Comparison of ENCODE assay signal across 17 cellular contexts in genomic region chr1:225004396-225004795, GRCh38.
DNase-seq lines count a peak whose midpoint lies in the region; ATAC-seq, FAIRE-seq and TF ChIP-seq lines count a peak whose summit lies in the region.
"Had no signal": no experiment of that assay in that cellular context is flagged by ENCODE, and none has a peak within 500 bp of the region (broad histone marks: within the 10 kb centered on the region; RNA-seq: fewer than 3 reads in every experiment).

No MANE protein-coding gene starts in this region.

- H3K79me2 ChIP-seq in HepG2 (ENCODE audit: insufficient read depth, low read length) = no peaks in the 10 kb centered on the region

- no peak for FAIRE-seq in HepG2 (lab: Jason Lieb, UNC)

- H3K27ac ChIP-seq in HepG2 (ENCODE audit: extremely low read length, insufficient read depth, low read length) (no peak overlapping the region), right lobe of liver (no peak overlapping the region), Panc1 (ENCODE audit: low read length) (no peak overlapping the region), lower lobe of right lung (no peak overlapping the region)
- H3K27ac ChIP-seq: body of pancreas had no signal

- no peak for DNase-seq in HepG2 (ENCODE audit: low spot score)
- no peak for DNase-seq in right lobe of liver
- DNase-seq in Panc1 (ENCODE audit: low read depth, low spot score) = no peak
- DNase-seq in epithelial cell of proximal tubule (ENCODE audit: low read depth) = no peak
- DNase-seq in type B pancreatic cell (ENCODE audit: extremely low spot score, unreplicated experiment) = no peak
- DNase-seq in lower lobe of right lung = no peak
- DNase-seq in activated CD4-positive, alpha-beta T cell treated with anti-CD3 and anti-CD28 coated beads, Interleukin-2, amount 10 ng/mL, durations not matched to agents 24 days and 14 days = no peak
- DNase-seq: activated CD4-positive, alpha-beta memory T cell treated with anti-CD3 and anti-CD28 coated beads for 36 hours; body of pancreas; head of caudate nucleus; left colon; NCI-H1105 treated with DMSO at 0.1 percent for 48 hours; NCI-H526; SIG-M5; stimulated activated CD4-positive, alpha-beta T cell treated with anti-CD3 and anti-CD28 coated beads, Interleukin-2, amount 100 ng/mL, for 24 hours; stimulated activated CD8-positive, alpha-beta memory T cell treated with anti-CD3 and anti-CD28 coated beads, Interleukin-4, amount 100 ng/mL, for 48 hours had no signal

- H2AFZ ChIP-seq in HepG2 (ENCODE audit: low read length) = no peak overlapping the region

- H3K27ac Mint-ChIP-seq in type B pancreatic cell = no peak overlapping the region
- no peak overlapping the region for H3K27ac Mint-ChIP-seq in activated CD4-positive, alpha-beta T cell treated with anti-CD3 and anti-CD28 coated beads, Interleukin-2, amount 10 ng/mL, durations not matched to agents 24 days and 14 days
- H3K27ac Mint-ChIP-seq: activated CD4-positive, alpha-beta memory T cell treated with anti-CD3 and anti-CD28 coated beads for 36 hours had no signal

- no peaks in the 10 kb centered on the region for H3K4me1 Mint-ChIP-seq in type B pancreatic cell (ENCODE audit: unreplicated experiment)
- no peaks in the 10 kb centered on the region for H3K4me1 Mint-ChIP-seq in activated CD4-positive, alpha-beta T cell treated with anti-CD3 and anti-CD28 coated beads, Interleukin-2, amount 10 ng/mL, durations not matched to agents 24 days and 14 days

- no peaks in the 10 kb centered on the region for H3K9me3 Mint-ChIP-seq in type B pancreatic cell
- H3K9me3 Mint-ChIP-seq in activated CD4-positive, alpha-beta T cell treated with anti-CD3 and anti-CD28 coated beads, Interleukin-2, amount 10 ng/mL, durations not matched to agents 24 days and 14 days = no peaks in the 10 kb centered on the region

- no peak for TF ChIP-seq RAD21 in HepG2 (CRISPR knock-in tag; IDR thresholded peaks at IDR 0.05)

- TF ChIP-seq CTCF in HepG2 (CRISPR knock-in tag; IDR thresholded peaks at IDR 0.05) (no peak), right lobe of liver (IDR thresholded peaks at IDR 0.05) (peak in 1 of 4 donors; percentile 12), Panc1 (IDR thresholded peaks at IDR 0.05) (peak; percentile 35), epithelial cell of proximal tubule (conservative IDR thresholded peaks at IDR 0.05; ENCODE audit: low read depth, low read length) (peak; percentile 45), type B pancreatic cell (conservative IDR thresholded peaks at IDR 0.05) (peak; percentile 54), lower lobe of right lung (IDR thresholded peaks at IDR 0.05) (no peak)

- no peaks in the 10 kb centered on the region for H3K27me3 Mint-ChIP-seq in type B pancreatic cell
- H3K27me3 Mint-ChIP-seq in activated CD4-positive, alpha-beta T cell treated with anti-CD3 and anti-CD28 coated beads, Interleukin-2, amount 10 ng/mL, durations not matched to agents 24 days and 14 days = no peaks in the 10 kb centered on the region

- no peak overlapping the region for H3K4me3 ChIP-seq in HepG2 (replicated peaks in 1 of 3; ENCODE audit: insufficient read depth in 1 of 3, low read depth in 2 of 3, low read length in 3 of 3)
- no peak overlapping the region for H3K4me3 ChIP-seq in right lobe of liver
- no peak overlapping the region for H3K4me3 ChIP-seq in Panc1 (ENCODE audit: low read depth in 2 of 2, low read length in 2 of 2)
- H3K4me3 ChIP-seq in epithelial cell of proximal tubule (ENCODE audit: low read depth, low read length) = no peak overlapping the region
- H3K4me3 ChIP-seq in lower lobe of right lung = no peak overlapping the region
- H3K4me3 ChIP-seq: body of pancreas had no signal

- POLR2A ChIA-PET in HepG2 (lab: Yijun Ruan, JAX) (no interaction called here), Panc1 (lab: Charles Lee) (no interaction called here)

- H3K9ac ChIP-seq in HepG2 (ENCODE audit: insufficient read depth, low read depth, low read length) = no peak overlapping the region

- WGBS in HepG2 (ENCODE audit: low lambda C conversion rate) = 100% methylated on average over 1 of the region's 1 CpG
- WGBS in right lobe of liver (ENCODE audit: insufficient coverage, low coverage, low lambda C conversion rate, missing lambda C conversion rate) = 89% methylated on average over 1 of the region's 1 CpG

- H4K20me1 ChIP-seq in HepG2 (ENCODE audit: insufficient read depth, low read length) = no peaks in the 10 kb centered on the region

- in situ Hi-C loops in HepG2 (cut with HindIII; ENCODE audit: extremely low pct_ligation_motif_present, low pct_unique_long_range_greater_than_20kb) = no loop called here
- in situ Hi-C loops in Panc1 (cut with HindIII; ENCODE audit: low pct_unique_long_range_greater_than_20kb, low sequenced_read_pairs) = no loop called here

- H3K36me3 Mint-ChIP-seq in type B pancreatic cell = peaks cover 18% of the 10 kb centered on the region
- no peaks in the 10 kb centered on the region for H3K36me3 Mint-ChIP-seq in activated CD4-positive, alpha-beta T cell treated with anti-CD3 and anti-CD28 coated beads, Interleukin-2, amount 10 ng/mL, durations not matched to agents 24 days and 14 days (ENCODE audit: low read depth)
- H3K36me3 Mint-ChIP-seq: activated CD4-positive, alpha-beta memory T cell treated with anti-CD3 and anti-CD28 coated beads for 36 hours had no signal

- no peak overlapping the region for H3K4me2 ChIP-seq in HepG2 (ENCODE audit: low read depth, low read length)

- peak; percentile 74 for ATAC-seq in HepG2
- ATAC-seq in right lobe of liver = no peak
- ATAC-seq in Panc1 = no peak
- no peak for ATAC-seq in lower lobe of right lung
- no peak for ATAC-seq in HG03439 (IDR thresholded peaks at IDR 0.05; ENCODE audit: unreplicated experiment)
- ATAC-seq: body of pancreas, left colon had no signal

- no peak for TF ChIP-seq EP300 in HepG2 (IDR thresholded peaks at IDR 0.05; ENCODE audit: low read depth in 2 of 2, low read length in 2 of 2)
- TF ChIP-seq EP300 in HepG2 (CRISPR knock-in tag; IDR thresholded peaks at IDR 0.05; ENCODE audit: borderline replicate concordance) = no peak

- H3K4me1 ChIP-seq in HepG2 (ENCODE audit: insufficient read depth, low read length) (no peaks in the 10 kb centered on the region), right lobe of liver (no peaks in the 10 kb centered on the region), Panc1 (ENCODE audit: control insufficient read depth, insufficient read depth, low read length) (no peaks in the 10 kb centered on the region), lower lobe of right lung (no peaks in the 10 kb centered on the region)
- H3K4me1 ChIP-seq: body of pancreas had no signal

- intact Hi-C loops in HepG2 (cut with micrococcal nuclease; ENCODE audit: unreplicated experiment) = no loop called here
- intact Hi-C loops in right lobe of liver (cut with DNase I) = no loop called here
- intact Hi-C loops in Panc1 (cut with micrococcal nuclease; ENCODE audit: unreplicated experiment) = no loop called here
- intact Hi-C loops in lower lobe of right lung (cut with DNase I) = no loop called here
- intact Hi-C loops in activated CD4-positive, alpha-beta T cell treated with anti-CD3 and anti-CD28 coated beads, Interleukin-2, amount 10 ng/mL, durations not matched to agents 24 days and 14 days (cut with micrococcal nuclease) = no loop called here

- H3K4me3 Mint-ChIP-seq in type B pancreatic cell = no peak overlapping the region
- H3K4me3 Mint-ChIP-seq in activated CD4-positive, alpha-beta T cell treated with anti-CD3 and anti-CD28 coated beads, Interleukin-2, amount 10 ng/mL, durations not matched to agents 24 days and 14 days = no peak overlapping the region
- H3K4me3 Mint-ChIP-seq: activated CD4-positive, alpha-beta memory T cell treated with anti-CD3 and anti-CD28 coated beads for 36 hours had no signal

- BruUV-seq in HepG2 (replicated peaks; lab: Mats Ljungman, UMichigan) (no TSS peak), Panc1 (replicated peaks; lab: Mats Ljungman, UMichigan) (no TSS peak)

- H3K36me3 ChIP-seq in HepG2 (replicated peaks in 1 of 2; ENCODE audit: control insufficient read depth in 1 of 2, insufficient read depth in 2 of 2, low read length in 2 of 2) (no peaks in the 10 kb centered on the region), right lobe of liver (no peaks in the 10 kb centered on the region), Panc1 (ENCODE audit: control insufficient read depth, insufficient read depth, low read length) (no peaks in the 10 kb centered on the region), lower lobe of right lung (no peaks in the 10 kb centered on the region)

- H3K9me3 ChIP-seq in HepG2 (ENCODE audit: low read length) (no peaks in the 10 kb centered on the region), right lobe of liver (no peaks in the 10 kb centered on the region), Panc1 (ENCODE audit: control insufficient read depth, insufficient read depth, low read depth, low read length) (no peaks in the 10 kb centered on the region), lower lobe of right lung (peaks cover 12% of the 10 kb centered on the region)
- H3K9me3 ChIP-seq: body of pancreas had no signal

- CTCF ChIA-PET in HepG2 (lab: Yijun Ruan, JAX; ENCODE audit: low intra/inter-chr PET ratio, low total read pairs) = no interaction called here
- CTCF ChIA-PET in Panc1 (lab: Charles Lee) = no interaction called here

- TF ChIP-seq POLR2A in HepG2 (IDR thresholded peaks at IDR 0.05; ENCODE audit: insufficient read depth in 1 of 2, low read depth in 2 of 2, low read length in 2 of 2) (no peak), right lobe of liver (IDR thresholded peaks at IDR 0.05) (no peak)

- no peaks in the 10 kb centered on the region for H3K27me3 ChIP-seq in HepG2 (ENCODE audit: control insufficient read depth in 1 of 2, insufficient read depth in 2 of 2, low read length in 2 of 2)
- no peaks in the 10 kb centered on the region for H3K27me3 ChIP-seq in right lobe of liver
- H3K27me3 ChIP-seq in Panc1 (ENCODE audit: control insufficient read depth, insufficient read depth, low read length) = no peaks in the 10 kb centered on the region
- no peaks in the 10 kb centered on the region for H3K27me3 ChIP-seq in lower lobe of right lung (ENCODE audit: low read depth)
- H3K27me3 ChIP-seq: body of pancreas had no signal

TF ChIP-seq in HepG2, 621 proteins besides CTCF, POLR2A, EP300 and RAD21:
- TF ChIP-seq ZNF317 (CRISPR knock-in tag; IDR thresholded peaks at IDR 0.05) (no peak), STAG1 (CRISPR knock-in tag; IDR thresholded peaks at IDR 0.05) (peak; percentile 40; the same call in 1 of the 2 replicates)

Comparison
In these comparisons a context has a peak if more than half of its experiments do, and no peak if none do; other contexts are left out.
1. CTCF ChIP-seq: peak in Panc1 (single experiment), epithelial cell of proximal tubule (single experiment) and type B pancreatic cell (single experiment); none in HepG2 (single experiment) and lower lobe of right lung (single experiment).